22 cellular contexts compared by ENCODE assay signal in the genomic region with DNA sequence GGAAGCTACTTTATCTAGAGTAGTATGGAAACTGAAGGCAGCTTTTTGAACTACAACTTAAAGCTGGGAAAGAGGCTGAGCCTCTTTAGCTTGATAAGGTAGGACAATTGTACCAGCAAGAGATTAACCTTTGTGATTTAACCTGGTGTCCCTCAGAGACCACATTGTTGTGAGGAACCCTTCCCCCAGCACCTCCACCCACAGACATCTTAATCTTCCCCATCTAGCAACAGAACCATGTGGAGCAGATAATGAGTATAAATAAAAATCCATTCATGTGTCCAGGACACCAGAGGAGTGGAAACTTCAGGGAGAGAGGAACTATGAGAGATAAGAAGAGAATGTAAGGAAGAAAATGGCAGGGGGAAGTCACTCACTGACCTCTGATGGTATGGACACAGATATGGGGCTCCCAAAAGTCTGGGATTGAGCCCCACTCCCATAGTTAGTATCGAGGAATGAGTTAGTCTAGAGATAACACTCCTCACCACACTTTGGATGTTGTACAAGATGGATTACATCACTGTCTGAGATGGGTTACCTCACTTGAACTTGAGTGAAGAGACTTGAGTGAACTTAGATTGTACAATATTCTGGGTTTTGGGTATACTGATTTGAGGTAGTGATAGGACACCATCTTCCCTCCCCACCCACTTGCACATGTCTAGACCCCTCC. TPM values are rescaled to one million over a fixed set of nuclear protein-coding genes. Genes with fewer than 3 reads are reported as not detected.
DNase-seq lines count a peak whose midpoint lies in the region; ATAC-seq, FAIRE-seq and TF ChIP-seq lines count a peak whose summit lies in the region.
"Had no signal": no experiment of that assay in that cellular context is flagged by ENCODE, and none has a peak within 500 bp of the region (broad histone marks: within the 10 kb centered on the region; RNA-seq: fewer than 3 reads in every experiment).

No MANE protein-coding gene starts in this region.

- intact Hi-C loops in IMR-90 (cut with micrococcal nuclease): no loop called here

- H3K4me1 Mint-ChIP-seq in astrocyte (ENCODE audit: low read depth, unreplicated experiment): peaks cover 35% of the 10 kb centered on the region

- no peak overlapping the region for H2BK5ac ChIP-seq in IMR-90 (ENCODE audit: low read depth, low read length, poor library complexity, severe bottlenecking)

- peak overlapping the region; percentile 42; the same call in 1 of the 3 replicates for H2BK15ac ChIP-seq in IMR-90 (ENCODE audit: low read depth, low read length)

- peak overlapping the region; percentile 8 for H3K4ac ChIP-seq in IMR-90 (ENCODE audit: low read depth, low read length)

- H3K27ac Mint-ChIP-seq in astrocyte (ENCODE audit: unreplicated experiment): no peak overlapping the region

- H3K27ac ChIP-seq in HEK293 (ENCODE audit: extremely low read depth, low read depth, low read length) (no peak overlapping the region), IMR-90 (ENCODE audit: insufficient read depth, low read length) (no peak overlapping the region), astrocyte (ENCODE audit: low read depth, low read length) (no peak overlapping the region)
- H3K27ac ChIP-seq: SK-N-MC had no signal

- peak overlapping the region; percentile 39; the same call in 1 of the 2 replicates for H2BK120ac ChIP-seq in IMR-90 (ENCODE audit: low read depth, low read length)

- peak overlapping the region; percentile 77 for H3K18ac ChIP-seq in IMR-90 (ENCODE audit: low read depth, low read length)

- WGBS in IMR-90 (ENCODE audit: extremely low coverage in 2 of 2, insufficient read length in 1 of 2), 2 experiments: no CpG with 5 or more reads among the region's 1 CpG

- H3K4me3 ChIP-seq in HEK293 (ENCODE audit: low read depth, low read length): no peak overlapping the region
- H3K4me3 ChIP-seq in IMR-90 (ENCODE audit: insufficient read depth, low read depth, low read length): no peak overlapping the region
- H3K4me3 ChIP-seq in astrocyte (ENCODE audit: insufficient read depth, low read depth, low read length): no peak overlapping the region
- no peak overlapping the region for H3K4me3 ChIP-seq in fibroblast of villous mesenchyme (ENCODE audit: low read depth, low read length)
- H3K4me3 ChIP-seq: SK-N-MC had no signal

- H3K79me2 ChIP-seq in astrocyte (ENCODE audit: insufficient read depth, low read length): no peaks in the 10 kb centered on the region

- dilution Hi-C loops in IMR-90 (cut with HindIII; ENCODE audit: low sequenced_read_pairs, unreplicated experiment): no loop called here

- H4K91ac ChIP-seq in IMR-90 (ENCODE audit: insufficient read depth, low read depth, low read length): 0 out of 2 replicates have a peak overlapping the region, but pooled peaks have one; percentile 12

- H3K9ac ChIP-seq in IMR-90 (ENCODE audit: low read depth, low read length): no peak overlapping the region
- H3K9ac ChIP-seq in astrocyte (ENCODE audit: low read length): no peak overlapping the region

- H4K20me1 ChIP-seq in IMR-90 (ENCODE audit: insufficient read depth, low read length) (no peaks in the 10 kb centered on the region), astrocyte (ENCODE audit: insufficient read depth, low read length) (no peaks in the 10 kb centered on the region)

- no peak overlapping the region for H3K23ac ChIP-seq in IMR-90 (ENCODE audit: low read depth, low read length)

- no TSS peak for BruUV-seq in IMR-90 (replicated peaks; lab: Mats Ljungman, UMichigan)

- H3K27me3 ChIP-seq in IMR-90 (ENCODE audit: control insufficient read depth, insufficient read depth, low read length): no peaks in the 10 kb centered on the region
- no peaks in the 10 kb centered on the region for H3K27me3 ChIP-seq in astrocyte (ENCODE audit: insufficient read depth, low read length)
- H3K27me3 ChIP-seq: BE2C had no signal

- no peak overlapping the region for H3K4me2 ChIP-seq in IMR-90 (ENCODE audit: low read depth, low read length)
- no peak overlapping the region for H3K4me2 ChIP-seq in astrocyte (ENCODE audit: low read length)

- no peaks in the 10 kb centered on the region for H3K36me3 ChIP-seq in HEK293 (ENCODE audit: control insufficient read depth in 2 of 2, insufficient read depth in 1 of 2, low read length in 2 of 2)
- no peaks in the 10 kb centered on the region for H3K36me3 ChIP-seq in IMR-90 (ENCODE audit: control insufficient read depth, insufficient read depth, low read length)
- no peaks in the 10 kb centered on the region for H3K36me3 ChIP-seq in astrocyte (ENCODE audit: insufficient read depth, low read length)
- H3K36me3 ChIP-seq: BE2C had no signal

- no peak overlapping the region for H3K4me3 Mint-ChIP-seq in astrocyte (ENCODE audit: unreplicated experiment)
- H3K4me3 Mint-ChIP-seq: CD4-positive, alpha-beta memory T cell had no signal

- no peak overlapping the region for H3K56ac ChIP-seq in IMR-90 (ENCODE audit: extremely low read depth, insufficient read depth, low read length)

- peaks cover 8 to 20% of the 10 kb centered on the region in 2 experiments; a peak in 3 of 4 replicates for H3K79me1 ChIP-seq in IMR-90 (ENCODE audit: low read depth in 1 of 2, low read length in 2 of 2)

- POLR2A ChIA-PET in HEK293 (lab: Yijun Ruan, JAX): no interaction called here
- POLR2A ChIA-PET in IMR-90 (lab: Charles Lee; ENCODE audit: unreplicated experiment): no interaction called here

- TF ChIP-seq POLR2A in IMR-90 (IDR thresholded peaks at IDR 0.05; ENCODE audit: low read depth, low read length): no peak

- DNase-seq in IMR-90 (no peak), astrocyte (ENCODE audit: low read depth) (peak; percentile 84), fibroblast of villous mesenchyme (ENCODE audit: low read depth) (peak; percentile 41), NCI-H187 treated with DMSO at 0.1 percent for 48 hours (lab: John Stamatoyannopoulos, UW) (no peak), activated T-cell treated with anti-CD3 and anti-CD28 coated beads for 4 hours (no peak)
- no peak for DNase-seq in stimulated activated CD4-positive, alpha-beta T cell treated with anti-CD3 and anti-CD28 coated beads, Interleukin-15, amount 100 ng/mL, for 24 hours
- DNase-seq: BE2C; CD4-positive, alpha-beta memory T cell; DMS79 treated with DMSO at 0.1 percent for 48 hours; GF-D8; H7; NCI-H1048; NCI-H146; NCI-H2107; NCI-H345; NCI-H69; PC-3 had no signal

- H3K4me1 ChIP-seq in HEK293 (ENCODE audit: control insufficient read depth, insufficient read depth, low read length) (peaks cover 15% of the 10 kb centered on the region), IMR-90 (ENCODE audit: control insufficient read depth, insufficient read depth, low read length) (peaks cover 22% of the 10 kb centered on the region), astrocyte (ENCODE audit: insufficient read depth, low read length) (peaks cover 45% of the 10 kb centered on the region)
- H3K4me1 ChIP-seq: BE2C had no signal

- peak overlapping the region; percentile 20; the same call in 1 of the 2 replicates for H2BK20ac ChIP-seq in IMR-90 (ENCODE audit: low read depth, low read length)

- H3K36me3 Mint-ChIP-seq in astrocyte (ENCODE audit: low read depth, unreplicated experiment): no peaks in the 10 kb centered on the region

- FAIRE-seq in astrocyte (lab: Jason Lieb, UNC): no peak
- FAIRE-seq: D721Med had no signal

- ATAC-seq in IMR-90 (ENCODE audit: low read depth) (no peak), GM21529 (IDR thresholded peaks at IDR 0.05; ENCODE audit: unreplicated experiment) (no peak)
- ATAC-seq: PC-3, Right ventricle myocardium inferior had no signal

- H2AFZ ChIP-seq in IMR-90 (replicated peaks; ENCODE audit: low read length, poor library complexity) (no peak overlapping the region), astrocyte (ENCODE audit: low read depth, low read length) (no peak overlapping the region)

- no peak overlapping the region; a peak in 1 of 4 replicates for H4K8ac ChIP-seq in IMR-90 (ENCODE audit: low read depth in 2 of 2, low read length in 2 of 2)

- no peak overlapping the region for H2AK9ac ChIP-seq in IMR-90 (replicated peaks; ENCODE audit: low read depth, low read length, poor library complexity)

- H4K5ac ChIP-seq in IMR-90 (ENCODE audit: low read depth, low read length): peak overlapping the region; percentile 5; the same call in 1 of the 2 replicates

- H3K9me3 ChIP-seq in HEK293 (ENCODE audit: control insufficient read depth, insufficient read depth, low read depth, low read length) (no peaks in the 10 kb centered on the region), IMR-90 (ENCODE audit: control insufficient read depth, insufficient read depth, low read length) (no peaks in the 10 kb centered on the region), astrocyte (ENCODE audit: insufficient read depth, low read depth, low read length) (no peaks in the 10 kb centered on the region)
- H3K9me3 ChIP-seq: BE2C had no signal

- peak overlapping the region; percentile 62 for H2AK5ac ChIP-seq in IMR-90 (ENCODE audit: low read depth, low read length)

- no peaks in the 10 kb centered on the region for H3K9me3 Mint-ChIP-seq in astrocyte (ENCODE audit: unreplicated experiment)

- peak overlapping the region; percentile 16 for H3K14ac ChIP-seq in IMR-90 (replicated peaks; ENCODE audit: low read depth, low read length)

- CTCF ChIA-PET in HEK293 (lab: Yijun Ruan, JAX) (no interaction called here), IMR-90 (lab: Yijun Ruan, JAX) (interaction anchor here (0.8 kb wide), 1 partner anchor 18 kb away, joined by 3 read pairs; no protein-coding TSS in a partner anchor)

- TF ChIP-seq CTCF in HEK293 (tag by site-specific recombination; IDR thresholded peaks at IDR 0.05): no peak
- no peak for TF ChIP-seq CTCF in IMR-90 (conservative IDR thresholded peaks at IDR 0.05; ENCODE audit: low read depth, low read length)
- TF ChIP-seq CTCF in astrocyte (IDR thresholded peaks at IDR 0.05; ENCODE audit: insufficient read depth, low read depth, low read length): no peak
- TF ChIP-seq CTCF in fibroblast of villous mesenchyme (IDR thresholded peaks at IDR 0.05; ENCODE audit: insufficient read depth, low read depth, low read length): no peak

- no peaks in the 10 kb centered on the region for H3K27me3 Mint-ChIP-seq in astrocyte (ENCODE audit: low read depth, unreplicated experiment)
- H3K27me3 Mint-ChIP-seq: CD4-positive, alpha-beta memory T cell had no signal

- peaks cover 10% of the 10 kb centered on the region for H3K9me1 ChIP-seq in IMR-90 (ENCODE audit: insufficient read depth, low read length)

- in situ Hi-C loops in IMR-90 (cut with MboI; ENCODE audit: low sequenced_read_pairs): no loop called here

- no peak for TF ChIP-seq RAD21 in IMR-90 (IDR thresholded peaks at IDR 0.05; ENCODE audit: low read length)

TF ChIP-seq in HEK293, 187 proteins besides CTCF, POLR2A, EP300 and RAD21 (continues in another document):
- TF ChIP-seq ZNF837 (tag by site-specific recombination; IDR thresholded peaks at IDR 0.05): no peak

RNA-seq across cellular contexts. Expression of a gene that starts 33.9 kb away (rescaled TPM):
- total RNA-seq in IMR-90 (2012; rRNA removed) (881 and 1,389 TPM in 2 replicates), astrocyte (378 and 421 TPM in 2 replicates), fibroblast of villous mesenchyme (914 and 1,547 TPM in 2 replicates)
- polyA plus RNA-seq in IMR-90 (2012; rRNA removed): 213 and 313 TPM in 2 replicates
- polyA plus RNA-seq in IMR-90 (2012; cell fraction: cytosol; rRNA removed): 33.9 and 129 TPM in 2 replicates
- polyA plus RNA-seq in IMR-90 (2012; cell fraction: nucleus; rRNA removed; ENCODE audit: low replicate concordance): 118 and 947 TPM in 2 replicates

Comparison
In these comparisons a context has a peak if more than half of its experiments do, and no peak if none do; other contexts are left out.
1. DNase-seq: peak in astrocyte (single experiment) and fibroblast of villous mesenchyme (single experiment); none in IMR-90 (single experiment), stimulated activated CD4-positive, alpha-beta T cell treated with anti-CD3 and anti-CD28 coated beads, Interleukin-15, amount 100 ng/mL, for 24 hours (single experiment), NCI-H187 treated with DMSO at 0.1 percent for 48 hours (single experiment) and activated T-cell treated with anti-CD3 and anti-CD28 coated beads for 4 hours (single experiment).